In genomic region chr7:106901870-106902441, GRCh38 we compare ENCODE assay signal across 25 cellular contexts. TPM values are rescaled to one million over a fixed set of nuclear protein-coding genes. Genes with fewer than 3 reads are reported as not detected.
DNase-seq lines count a peak whose midpoint lies in the region; ATAC-seq and TF ChIP-seq lines count a peak whose summit lies in the region.
"Had no signal": no experiment of that assay in that cellular context is flagged by ENCODE, and none has a peak within 500 bp of the region (broad histone marks: within the 10 kb centered on the region; RNA-seq: fewer than 3 reads in every experiment).

No MANE protein-coding gene starts in this region.

- ATAC-seq in upper lobe of right lung: peak; percentile 56
- ATAC-seq: GM12878, left ventricle myocardium superior had no signal

- TF ChIP-seq CTCF in upper lobe of right lung (IDR thresholded peaks at IDR 0.05) (no peak), right atrium auricular region (IDR thresholded peaks at IDR 0.05) (no peak)

- H3K4me3 Mint-ChIP-seq in activated naive CD4-positive, alpha-beta T cell treated with anti-CD3 and anti-CD28 coated beads, Interleukin-2, amount 50 U/mL, for 24 hours: no peak overlapping the region
- H3K4me3 Mint-ChIP-seq in immature natural killer cell: peak overlapping the region; percentile 48 to 70 (median 64)

- H3K9me3 Mint-ChIP-seq in activated naive CD4-positive, alpha-beta T cell treated with anti-CD3 and anti-CD28 coated beads, Interleukin-2, amount 50 U/mL, for 24 hours: peaks cover 4% of the 10 kb centered on the region
- H3K9me3 Mint-ChIP-seq in immature natural killer cell: no peaks in the 10 kb centered on the region

- H3K9me3 ChIP-seq in upper lobe of right lung (no peaks in the 10 kb centered on the region), right atrium auricular region (peaks cover 0 to 4% of the 10 kb centered on the region in 2 donors)
- H3K9me3 ChIP-seq: MG63, Peyer's patch, SJCRH30 had no signal

- peak overlapping the region; percentile 19 for H3K27ac Mint-ChIP-seq in activated naive CD4-positive, alpha-beta T cell treated with anti-CD3 and anti-CD28 coated beads, Interleukin-2, amount 50 U/mL, for 24 hours
- peak overlapping the region; percentile 82 to 93 (median 90) for H3K27ac Mint-ChIP-seq in immature natural killer cell

- H3K27ac ChIP-seq in upper lobe of right lung (no peak overlapping the region), right atrium auricular region (no peak overlapping the region)
- H3K27ac ChIP-seq: C4-2B, cardiac muscle cell, dorsolateral prefrontal cortex, epithelial cell of prostate, GM23248, Peyer's patch, SJCRH30 had no signal

- peaks cover 7% of the 10 kb centered on the region for H3K36me3 ChIP-seq in upper lobe of right lung
- H3K36me3 ChIP-seq in right atrium auricular region: no peaks in the 10 kb centered on the region
- H3K36me3 ChIP-seq: cardiac muscle cell, MG63, Peyer's patch, SJCRH30 had no signal

- no peaks in the 10 kb centered on the region for H3K27me3 Mint-ChIP-seq in activated naive CD4-positive, alpha-beta T cell treated with anti-CD3 and anti-CD28 coated beads, Interleukin-2, amount 50 U/mL, for 24 hours
- no peaks in the 10 kb centered on the region for H3K27me3 Mint-ChIP-seq in immature natural killer cell (ENCODE audit: low read depth in 3 of 3)

- H3K4me3 ChIP-seq in upper lobe of right lung (no peak overlapping the region), right atrium auricular region (no peak overlapping the region)
- H3K4me3 ChIP-seq: cardiac muscle cell, dorsolateral prefrontal cortex, GM12878, GM23248, MG63, Peyer's patch, SJCRH30 had no signal

- H3K4me1 Mint-ChIP-seq in activated naive CD4-positive, alpha-beta T cell treated with anti-CD3 and anti-CD28 coated beads, Interleukin-2, amount 50 U/mL, for 24 hours: peaks cover 49% of the 10 kb centered on the region
- peaks cover 62 to 80% of the 10 kb centered on the region in 2 donors for H3K4me1 Mint-ChIP-seq in immature natural killer cell

- H3K27me3 ChIP-seq in upper lobe of right lung (no peaks in the 10 kb centered on the region), right atrium auricular region (no peaks in the 10 kb centered on the region)
- H3K27me3 ChIP-seq: cardiac muscle cell, dorsolateral prefrontal cortex, MG63, Peyer's patch, SJCRH30 had no signal

- intact Hi-C loops in upper lobe of right lung (cut with DNase I): no loop called here

- H3K36me3 Mint-ChIP-seq in activated naive CD4-positive, alpha-beta T cell treated with anti-CD3 and anti-CD28 coated beads, Interleukin-2, amount 50 U/mL, for 24 hours: peaks cover 43% of the 10 kb centered on the region
- H3K36me3 Mint-ChIP-seq in immature natural killer cell: peaks cover 18 to 48% (median 30%) of the 10 kb centered on the region in 3 donors

- H3K4me1 ChIP-seq in upper lobe of right lung: no peaks in the 10 kb centered on the region
- H3K4me1 ChIP-seq in right atrium auricular region: no peaks in the 10 kb centered on the region
- H3K4me1 ChIP-seq: Peyer's patch, SJCRH30 had no signal

- DNase-seq in activated naive CD4-positive, alpha-beta T cell treated with Interleukin-2 at 50 U/mL for 16 hours: no peak
- DNase-seq in SK-N-DZ (ENCODE audit: low spot score) (peak; percentile 26), immature natural killer cell (peak in 2 of 3 donors; percentile 3 to 6), upper lobe of right lung (no peak), right atrium auricular region (ENCODE audit: low spot score) (no peak)
- DNase-seq in central memory CD4-positive, alpha-beta T cell: no peak
- no peak for DNase-seq in activated CD8-positive, alpha-beta memory T cell treated with anti-CD3 and anti-CD28 coated beads, Interleukin-2, amount 50 U/mL, for 48 hours
- DNase-seq: activated CD8-positive, alpha-beta memory T cell treated with anti-CD3 and anti-CD28 coated beads for 24 hours; amygdala; DMS53; dorsolateral prefrontal cortex; GM23248; left ventricle myocardium superior; MG63; NCI-H1930; NCI-H345; Peyer's patch; SJCRH30; substantia nigra had no signal

RNA-seq across cellular contexts. Expression of gene PIK3CG, which starts 36.9 kb away (rescaled TPM):
- not detected in 2 replicates for polyA plus RNA-seq in SK-N-DZ (2014; cell fraction: cytosol; rRNA removed)
- polyA plus RNA-seq in SK-N-DZ (2014; cell fraction: nucleus; rRNA removed): not detected in 2 replicates
- polyA plus RNA-seq in immature natural killer cell: 10 to 100 TPM; 21.3 to 65.0 (median 30.6) TPM
- total RNA-seq in upper lobe of right lung: 15.7 TPM
- total RNA-seq in right atrium auricular region: 1 to 10 TPM in 1 of 2 donors, under 1 TPM in 1; 0.82 to 3.0 TPM
- total RNA-seq: GM23248, osteoblast, SJCRH30 had no signal
- polyA plus RNA-seq: cardiac muscle cell, GM23248 had no signal

Comparison
In these comparisons a context has a peak if more than half of its experiments do, and no peak if none do; other contexts are left out.
1. DNase-seq: peak in SK-N-DZ (single experiment) and immature natural killer cell (2 of 3); none in activated naive CD4-positive, alpha-beta T cell treated with Interleukin-2 at 50 U/mL for 16 hours (single experiment), upper lobe of right lung (single experiment), right atrium auricular region (single experiment), central memory CD4-positive, alpha-beta T cell (single experiment) and activated CD8-positive, alpha-beta memory T cell treated with anti-CD3 and anti-CD28 coated beads, Interleukin-2, amount 50 U/mL, for 48 hours (single experiment).